8 cellular contexts compared by ENCODE assay signal in the genomic region with DNA sequence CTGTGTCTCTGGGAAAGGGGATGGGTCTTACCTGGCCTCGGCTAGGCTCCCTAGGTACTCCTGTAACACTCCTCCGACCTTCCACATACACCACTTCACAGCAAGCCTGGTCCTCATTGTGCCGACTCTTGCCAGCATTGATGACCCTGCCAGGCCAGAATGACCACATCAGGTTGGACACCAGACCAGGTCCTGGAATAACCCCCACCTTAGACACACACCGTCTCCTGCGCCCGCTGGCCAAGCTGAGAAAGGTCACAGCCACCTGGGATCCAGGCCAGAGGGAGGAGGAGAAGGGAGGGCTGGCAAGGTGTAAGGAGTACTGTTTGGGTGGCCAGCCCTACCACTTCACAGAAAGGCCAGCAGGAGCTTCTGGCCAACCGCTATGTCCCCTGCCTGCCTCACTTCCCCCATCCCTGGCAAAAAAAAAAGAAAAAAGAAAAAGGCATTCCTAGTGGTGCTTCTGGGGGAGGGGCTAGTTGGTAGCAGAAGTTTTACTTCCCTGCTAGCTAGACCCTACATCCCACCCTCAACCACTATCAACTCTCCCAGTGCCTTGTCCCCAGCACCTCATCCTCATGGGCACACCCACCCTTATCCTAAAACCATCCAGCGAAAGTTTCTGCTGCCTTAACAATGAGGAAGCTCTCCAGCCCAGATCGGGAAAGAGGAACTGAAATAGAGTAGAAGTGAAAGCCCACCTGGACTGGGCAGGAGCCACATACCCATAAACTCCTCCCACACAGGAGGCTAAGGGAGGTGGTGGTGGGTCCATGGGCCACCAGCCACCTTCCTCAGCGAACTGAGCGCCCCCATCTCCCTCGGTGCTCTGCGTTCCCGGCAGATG. TPM values are rescaled to one million over a fixed set of nuclear protein-coding genes. Genes with fewer than 3 reads are reported as not detected.
A peak's percentile ranks its signal among the peaks of the same experiment; 100 is the strongest.
DNase-seq lines count a peak whose midpoint lies in the region; ATAC-seq lines count a peak whose summit lies in the region.

No MANE protein-coding gene starts in this region.

- H3K36me3 ChIP-seq in HUES48 (ENCODE audit: control insufficient read depth, insufficient read depth, low read length), result peaks cover 14% of the 10 kb centered on the region
- H3K36me3 ChIP-seq in adipocyte (ENCODE audit: control insufficient read depth, insufficient read depth, low read length, severe bottlenecking), result no peaks in the 10 kb centered on the region
- H3K36me3 ChIP-seq in aorta (ENCODE audit: control insufficient read depth in 1 of 2, insufficient read depth in 2 of 2, low read length in 1 of 2), result no peaks in the 10 kb centered on the region

- H3K4me3 Mint-ChIP-seq in memory B cell, result peak overlapping the region; percentile 84

- H3K9me3 ChIP-seq in HUES48 (ENCODE audit: control insufficient read depth, insufficient read depth, low read length), result no peaks in the 10 kb centered on the region
- H3K9me3 ChIP-seq in adipocyte (ENCODE audit: control insufficient read depth, low read length), result no peaks in the 10 kb centered on the region
- H3K9me3 ChIP-seq in aorta (ENCODE audit: control insufficient read depth, low read length), result no peaks in the 10 kb centered on the region

- H3K4me1 ChIP-seq in HUES48 (ENCODE audit: control insufficient read depth, insufficient read depth, low read length) (peaks cover 28% of the 10 kb centered on the region), adipocyte (ENCODE audit: control insufficient read depth, insufficient read depth, low read length) (peaks cover 19% of the 10 kb centered on the region), aorta (ENCODE audit: control insufficient read depth in 1 of 2, insufficient read depth in 2 of 2, low read length in 2 of 2) (no peaks in the 10 kb centered on the region)

- peak overlapping the region; percentile 76 for H3K4me3 ChIP-seq in HUES48 (ENCODE audit: low read depth, low read length)
- peak overlapping the region; percentile 78 for H3K4me3 ChIP-seq in adipocyte (ENCODE audit: low read length)
- peak overlapping the region; percentile 14 to 37 for H3K4me3 ChIP-seq in aorta (ENCODE audit: low read length in 2 of 2)

- H3K27ac ChIP-seq in HUES48 (ENCODE audit: low read depth, low read length) (no peak overlapping the region), aorta (ENCODE audit: low read depth in 1 of 2, low read length in 2 of 2) (no peak overlapping the region)

- intact Hi-C loops in aorta (cut with DNase I), result loop anchor here (5.0 to 10.0 kb wide), 3 partner anchors 211 to 961 kb away; partner anchors contain the start of gene LRIG2 (in 1 of the 2)
- intact Hi-C loops in left colon (cut with DNase I, micrococcal nuclease), result loop anchor here (10.0 kb wide), 2 partner anchors 91 to 331 kb away; no protein-coding TSS in a partner anchor

- H3K4me1 Mint-ChIP-seq in memory B cell, result peaks cover 18% of the 10 kb centered on the region

- no peaks in the 10 kb centered on the region for H3K27me3 Mint-ChIP-seq in memory B cell

- WGBS in aorta, 2 donors, result 47 to 56% methylated on average over 14 of the region's 14 CpGs

- DNase-seq in adipocyte (ENCODE audit: low read depth), result no peak
- DNase-seq in memory B cell (ENCODE audit: low spot score in 2 of 2), result peak in 1 of 2 donors; percentile 55
- no peak for DNase-seq in aorta
- no peak for DNase-seq in left colon
- no peak for DNase-seq in ecto neural progenitor cell (ENCODE audit: low spot score)

- ATAC-seq in GM18861 (IDR thresholded peaks at IDR 0.05; ENCODE audit: unreplicated experiment) (peak; percentile 29), memory B cell (ENCODE audit: low read depth) (peak; percentile 45), aorta (ENCODE audit: low FRiP score) (no peak), left colon (no peak), GM21528 (IDR thresholded peaks at IDR 0.05; ENCODE audit: low FRiP score, unreplicated experiment) (no peak)

- no peak overlapping the region for H3K9ac ChIP-seq in HUES48 (ENCODE audit: low read depth, low read length)
- H3K9ac ChIP-seq in adipocyte (ENCODE audit: low read length), result no peak overlapping the region

- H3K27me3 ChIP-seq in HUES48 (ENCODE audit: control insufficient read depth, insufficient read depth, low read length) (peaks cover 30% of the 10 kb centered on the region), adipocyte (replicated peaks; ENCODE audit: control insufficient read depth, insufficient read depth, low read length) (peaks cover 3% of the 10 kb centered on the region), aorta (ENCODE audit: control insufficient read depth in 1 of 2, insufficient read depth in 2 of 2, low read length in 1 of 2) (no peaks in the 10 kb centered on the region)

- H3K9me3 Mint-ChIP-seq in memory B cell, result no peaks in the 10 kb centered on the region

- H3K27ac Mint-ChIP-seq in memory B cell, result no peak overlapping the region

- no peaks in the 10 kb centered on the region for H3K36me3 Mint-ChIP-seq in memory B cell

RNA-seq across cellular contexts. Expression of gene PPM1J, which starts 1.4 kb away (rescaled TPM):
- total RNA-seq in aorta (1 to 10 TPM; 3.7 to 4.3 TPM), left colon (1 to 10 TPM; 1.1 to 1.2 TPM)
- 1 to 10 TPM in 1 of 2 donors, not detected in 1; 7.1 TPM for polyA plus RNA-seq in aorta

RNA-seq across cellular contexts. Expression of gene RHOC, which starts 6.8 kb away (rescaled TPM):
- total RNA-seq in aorta, result 100 to 1,000 TPM; 269 to 316 TPM
- polyA plus RNA-seq in aorta, result 100 to 1,000 TPM; 433 to 540 TPM
- 100 to 1,000 TPM; 466 to 701 TPM for total RNA-seq in left colon

RNA-seq across cellular contexts. Expression of gene MOV10, which starts 39.2 kb away (rescaled TPM):
- total RNA-seq in aorta (10 to 100 TPM; 29.2 to 61.0 TPM), left colon (10 to 100 TPM; 63.6 to 88.0 TPM)
- polyA plus RNA-seq in aorta, result 10 to 100 TPM; 10.8 to 73.4 TPM

Comparison
In these comparisons a context has a peak if more than half of its experiments do, and no peak if none do; other contexts are left out.
1. ATAC-seq: peak in GM18861 (single experiment) and memory B cell (single experiment); none in aorta (single experiment), left colon (single experiment) and GM21528 (single experiment).
2. H3K4me3 ChIP-seq: peak in every context shown above with its lines; median percentile 78 in adipocyte; 76 in HUES48; 26 in aorta.